8 cellular contexts compared by ENCODE assay signal in genomic region chr9:129490583-129491485, GRCh38.
A peak's percentile ranks its signal among the peaks of the same experiment; 100 is the strongest.
DNase-seq lines count a peak whose midpoint lies in the region; ATAC-seq and TF ChIP-seq lines count a peak whose summit lies in the region.

No MANE protein-coding gene starts in this region.

- H3K4me1 Mint-ChIP-seq in Caco-2 (ENCODE audit: low read depth, unreplicated experiment) (peaks cover 47% of the 10 kb centered on the region), WTC11 (peaks cover 55% of the 10 kb centered on the region)

- DNase-seq in Caco-2 (no peak), WTC11 (ENCODE audit: low spot score) (no peak), heart left ventricle (peak in 2 of 5 donors; percentile 45 to 52), amygdala (lab: John Stamatoyannopoulos, UW) (no peak), NCI-H1048 (lab: John Stamatoyannopoulos, UW) (no peak)

- peak overlapping the region; percentile 78 for H3K4me3 Mint-ChIP-seq in Caco-2 (ENCODE audit: unreplicated experiment)
- no peak overlapping the region for H3K4me3 Mint-ChIP-seq in WTC11

- H3K27ac Mint-ChIP-seq in Caco-2 (ENCODE audit: unreplicated experiment) (peak overlapping the region; percentile 92), WTC11 (no peak overlapping the region)

- POLR2A ChIA-PET in Caco-2 (lab: Charles Lee), result interaction anchor here (0.6 to 2.9 kb wide), 2 partner anchors 30 to 32 kb away, joined by 4 to 12 read pairs; no protein-coding TSS in a partner anchor
- POLR2A ChIA-PET in WTC11 (lab: Charles Lee), result no interaction called here

- H3K9ac ChIP-seq in rectal smooth muscle tissue (ENCODE audit: low read length), result peak overlapping the region; percentile 19

- H3K9me3 Mint-ChIP-seq in Caco-2 (ENCODE audit: unreplicated experiment), result no peaks in the 10 kb centered on the region
- no peaks in the 10 kb centered on the region for H3K9me3 Mint-ChIP-seq in WTC11

- H3K4me1 ChIP-seq in Caco-2 (peaks cover 60% of the 10 kb centered on the region), heart left ventricle (peaks cover 14 to 92% (median 65%) of the 10 kb centered on the region in 12 donors), rectal smooth muscle tissue (ENCODE audit: control insufficient read depth, insufficient read depth, low read length) (peaks cover 52% of the 10 kb centered on the region)

- H3K27ac ChIP-seq in heart left ventricle (peak overlapping the region; percentile 93 to 100 (median 99)), rectal smooth muscle tissue (ENCODE audit: low read depth, low read length) (peak overlapping the region; percentile 99)

- CTCF ChIA-PET in Caco-2 (lab: Charles Lee), result interaction anchor here (0.7 to 1.4 kb wide), 2 partner anchors 31 to 348 kb away, joined by 3 to 4 read pairs; no protein-coding TSS in a partner anchor
- CTCF ChIA-PET in WTC11 (lab: Charles Lee), result interaction anchor here (0.7 kb wide), 2 partner anchors 106 to 348 kb away, joined by 3 read pairs; no protein-coding TSS in a partner anchor

- no TSS peak for BruUV-seq in Caco-2 (replicated peaks; lab: Mats Ljungman, UMichigan)

- H3K36me3 ChIP-seq in Caco-2 (ENCODE audit: control insufficient read depth, insufficient read depth, low read length) (no peaks in the 10 kb centered on the region), heart left ventricle (peaks cover 0 to 18% (median 4%) of the 10 kb centered on the region in 9 donors), rectal smooth muscle tissue (ENCODE audit: control insufficient read depth, insufficient read depth, low read length) (no peaks in the 10 kb centered on the region)

- no peak for TF ChIP-seq CTCF in Caco-2 (IDR thresholded peaks at IDR 0.05; ENCODE audit: insufficient read depth in 1 of 2, low read depth in 1 of 2, low read length in 1 of 2, severe bottlenecking in 1 of 2, unreplicated experiment in 1 of 2)
- no peak for TF ChIP-seq CTCF in WTC11 (IDR thresholded peaks at IDR 0.05)
- no peak for TF ChIP-seq CTCF in heart left ventricle (IDR thresholded peaks at IDR 0.05)

- intact Hi-C loops in Caco-2 (cut with micrococcal nuclease; ENCODE audit: unreplicated experiment) (no loop called here), heart left ventricle (cut with DNase I) (loop anchor here in 2 of 10 donors (2.0 to 5.0 kb wide), 2 partner anchors 116 to 320 kb away; no protein-coding TSS in a partner anchor)

- H3K27me3 Mint-ChIP-seq in Caco-2 (ENCODE audit: insufficient read depth, unreplicated experiment) (no peaks in the 10 kb centered on the region), WTC11 (ENCODE audit: low read depth) (peaks cover 88% of the 10 kb centered on the region)

- no peaks in the 10 kb centered on the region for H3K27me3 ChIP-seq in Caco-2 (replicated peaks; ENCODE audit: control insufficient read depth, insufficient read depth, low read length)
- H3K27me3 ChIP-seq in heart left ventricle, result no peaks in the 10 kb centered on the region
- H3K27me3 ChIP-seq in rectal smooth muscle tissue (ENCODE audit: control insufficient read depth, insufficient read depth, low read length), result no peaks in the 10 kb centered on the region

- H3K9me3 ChIP-seq in Caco-2 (no peaks in the 10 kb centered on the region), heart left ventricle (no peaks in the 10 kb centered on the region)

- H3K36me3 Mint-ChIP-seq in Caco-2 (ENCODE audit: insufficient read depth, unreplicated experiment), result peaks cover 39% of the 10 kb centered on the region
- no peaks in the 10 kb centered on the region for H3K36me3 Mint-ChIP-seq in WTC11

- WGBS in heart left ventricle, 4 donors, result 57 to 70% (median 67%) methylated on average over 9 to 11 of the region's 11 CpGs

- H3K4me3 ChIP-seq in Caco-2 (ENCODE audit: low read depth, low read length) (no peak overlapping the region), heart left ventricle (peak overlapping the region in 10 of 12 donors; percentile 3 to 68 (median 62)), rectal smooth muscle tissue (ENCODE audit: low read length) (peak overlapping the region; percentile 74)

- ATAC-seq in WTC11 (no peak), heart left ventricle (no peak), HG02610 (IDR thresholded peaks at IDR 0.05; ENCODE audit: unreplicated experiment) (no peak), HG02870 (IDR thresholded peaks at IDR 0.05; ENCODE audit: unreplicated experiment) (no peak)

- peak in 1 of 2 donors; percentile 24 for TF ChIP-seq POLR2A in heart left ventricle (IDR thresholded peaks at IDR 0.05)

TF ChIP-seq in WTC11, 78 proteins besides CTCF, POLR2A, EP300 and RAD21:
- TF ChIP-seq GTF2I (CRISPR knock-in tag; conservative IDR thresholded peaks at IDR 0.05), result 0 out of 2 replicates have a peak, but pooled peaks have one; percentile 66
- no peak for TF ChIP-seq ZNF121 (CRISPR knock-in tag; IDR thresholded peaks at IDR 0.05)
- TF ChIP-seq ZNF423 (CRISPR knock-in tag; IDR thresholded peaks at IDR 0.05), result peak; percentile 49
